In the genomic region with DNA sequence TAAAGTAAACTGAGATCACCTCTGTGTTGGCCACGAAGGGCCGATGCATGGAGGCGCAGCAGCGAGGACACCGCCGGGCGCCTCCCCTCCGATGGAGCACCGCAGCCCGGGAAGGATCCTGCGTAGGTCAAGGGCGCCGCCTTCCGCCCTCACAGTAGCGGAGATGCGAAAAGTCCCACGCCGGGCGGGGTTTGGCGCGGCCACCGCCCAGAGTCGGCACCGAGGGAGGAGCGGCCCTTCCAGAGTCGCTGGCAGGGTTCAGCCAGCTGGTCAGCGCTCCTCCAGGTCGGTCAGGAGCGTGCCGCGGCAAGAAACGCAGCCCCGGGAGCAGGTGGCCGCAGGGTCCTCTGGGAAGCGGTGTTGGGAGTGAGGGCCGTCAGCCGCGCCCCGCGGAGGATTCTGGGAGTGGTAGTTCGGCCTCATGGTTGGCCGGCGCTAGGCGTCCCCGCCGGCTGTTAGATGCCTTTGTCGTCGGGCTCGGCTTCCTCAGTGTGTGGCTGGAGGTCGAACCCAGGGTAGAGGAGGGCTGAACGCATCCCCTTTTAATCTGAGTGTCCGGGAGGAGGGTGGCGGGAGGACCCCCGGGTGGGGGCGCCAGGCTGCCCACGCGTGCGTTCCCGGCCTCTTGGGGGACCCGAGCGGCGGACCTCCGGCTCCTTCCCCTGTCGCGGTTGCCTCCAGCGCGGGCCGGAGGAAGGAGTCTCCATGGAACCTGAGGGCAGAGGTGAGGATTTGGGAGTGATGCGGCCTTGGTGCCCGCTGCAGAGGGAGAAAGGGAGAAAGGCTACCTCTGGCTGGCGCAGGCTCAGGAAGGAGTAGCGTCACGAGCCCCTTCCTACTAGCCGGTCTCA, we compare ENCODE assay signal across 8 cellular contexts. TPM values are rescaled to one million over a fixed set of nuclear protein-coding genes. Genes with fewer than 3 reads are reported as not detected.
A peak's percentile ranks its signal among the peaks of the same experiment; 100 is the strongest.
DNase-seq lines count a peak whose midpoint lies in the region; FAIRE-seq and TF ChIP-seq lines count a peak whose summit lies in the region.

A gene (plus strand): TSS at position 411 of the 851 bp plus-strand sequence. CDS start 295 bp downstream, at position 706.

- FAIRE-seq in H54 (lab: Jason Lieb, UNC): no peak

- TF ChIP-seq POLR2A in H54 (IDR thresholded peaks at IDR 0.05; ENCODE audit: low read depth, low read length): 0 out of 2 replicates have a peak, but pooled peaks have one; percentile 8

- in situ Hi-C loops in SK-MEL-5 (cut with HindIII; ENCODE audit: low pct_unique_long_range_greater_than_20kb, low sequenced_read_pairs): no loop called here

- H3K27ac ChIP-seq in temporal lobe (ENCODE audit: low read depth, low read length): peak within 1 kb of the TSS; percentile 52

- DNase-seq in GF-D8 (lab: John Stamatoyannopoulos, UW) (peak; percentile 49), H54 (ENCODE audit: insufficient read length, low spot score) (peak; percentile 57), LoVo (ENCODE audit: low spot score) (peak; percentile 78), SK-MEL-5 (ENCODE audit: low read depth, low spot score) (peak; percentile 81), glomerular endothelial cell (ENCODE audit: extremely low read depth, low read depth, low spot score) (peak; percentile 34), occipital lobe (lab: John Stamatoyannopoulos, UW) (peak; percentile 88)
- peak; percentile 80 for DNase-seq in activated naive CD4-positive, alpha-beta T cell treated with anti-CD3 and anti-CD28 coated beads, Interleukin-2, amount 50 U/mL, for 16 hours

RNA-seq across cellular contexts. Expression of the gene that starts here (rescaled TPM):
- 1.2 and 1.3 TPM in 2 replicates for total RNA-seq in SK-MEL-5 (2014; rRNA removed; shearing (Covaris generic))
- polyA plus RNA-seq in SK-MEL-5 (2015; cell fraction: cytosol; rRNA removed): 0.47 and 1.5 TPM in 2 replicates
- not detected in 2 replicates for polyA plus RNA-seq in SK-MEL-5 (2015; cell fraction: nucleus; rRNA removed)
- 3.9 and 6.4 TPM in 2 replicates for total RNA-seq in glomerular endothelial cell
- 31.7 TPM for total RNA-seq in occipital lobe
- total RNA-seq in temporal lobe: 31.0 TPM

Comparison
In these comparisons a context has a peak if more than half of its experiments do, and no peak if none do; other contexts are left out.
1. Peak in every context shown above with its lines: DNase-seq and H3K27ac ChIP-seq.
2. DNase-seq: peak in every context shown above with its lines; median percentile 88 in occipital lobe; 81 in SK-MEL-5; 80 in activated naive CD4-positive, alpha-beta T cell treated with anti-CD3 and anti-CD28 coated beads, Interleukin-2, amount 50 U/mL, for 16 hours; 78 in LoVo; 57 in H54; 49 in GF-D8; 34 in glomerular endothelial cell.